ENCODE assay signal across 8 cellular contexts in genomic region chr9:109012876-109013677, GRCh38. TPM values are rescaled to one million over a fixed set of nuclear protein-coding genes. Genes with fewer than 3 reads are reported as not detected.
DNase-seq lines count a peak whose midpoint lies in the region; ATAC-seq lines count a peak whose summit lies in the region.

TSS of gene CTNNAL1 (minus strand) at chr9:109013499. CDS start at chr9:109013442, 57 bp downstream.

- DNase-seq in CD1c-positive myeloid dendritic cell (ENCODE audit: extremely low spot score) (peak; percentile 85), NOMO-1 (lab: John Stamatoyannopoulos, UW; ENCODE audit: unreplicated experiment in 2 of 2) (peak; percentile 56 to 79), epidermal melanocyte (ENCODE audit: insufficient read length, low spot score) (peak; percentile 79), mucosa of gallbladder (ENCODE audit: low spot score) (peak; percentile 93)
- peak; percentile 90 for DNase-seq in activated CD8-positive, alpha-beta memory T cell treated with anti-CD3 and anti-CD28 coated beads, Interleukin-2, amount 50 U/mL, for 48 hours
- peak; percentile 90 for DNase-seq in stimulated activated CD8-positive, alpha-beta memory T cell treated with anti-CD3 and anti-CD28 coated beads, Interleukin-4, amount 100 ng/mL, for 48 hours

- ATAC-seq in GM19395 (IDR thresholded peaks at IDR 0.05; ENCODE audit: unreplicated experiment): peak; percentile 59
- peak; percentile 72 for ATAC-seq in HG03521 (IDR thresholded peaks at IDR 0.05; ENCODE audit: unreplicated experiment)

RNA-seq across cellular contexts. Expression of gene CTNNAL1, which starts in this region (rescaled TPM):
- total RNA-seq in mucosa of gallbladder: 21.7 TPM

Comparison
In these comparisons a context has a peak if more than half of its experiments do, and no peak if none do; other contexts are left out.
1. Peak in every context shown above with its lines: DNase-seq and ATAC-seq.